In the genomic region with DNA sequence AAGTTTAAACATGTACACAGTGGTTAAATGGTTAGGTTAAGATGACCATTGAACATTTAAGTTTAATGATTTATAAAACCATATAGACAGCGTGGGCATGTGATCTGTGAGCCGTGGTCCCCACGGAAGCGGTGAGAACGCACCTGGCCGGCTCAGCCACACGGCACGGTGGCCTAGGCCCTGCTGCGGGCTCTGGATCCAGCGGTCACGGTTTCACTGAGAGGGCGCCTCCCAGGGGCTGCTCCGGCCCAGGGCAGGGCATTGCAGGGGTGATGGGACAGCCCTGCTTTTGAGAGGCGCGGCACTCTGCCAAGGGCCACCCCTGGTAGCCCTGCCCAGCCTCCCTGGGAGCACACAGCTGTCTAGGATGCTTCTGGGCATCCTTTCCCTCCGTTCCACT, we compare ENCODE assay signal across 21 cellular contexts.
"Had no signal": no experiment of that assay in that cellular context is flagged by ENCODE, and none has a peak within 500 bp of the region (broad histone marks: within the 10 kb centered on the region; RNA-seq: fewer than 3 reads in every experiment).

No MANE protein-coding gene starts in this region.

- H3K9ac ChIP-seq: KMS-11, SK-N-SH had no signal

- H3K36me3 Mint-ChIP-seq: activated naive CD8-positive, alpha-beta T cell; brain had no signal

- H3K27ac Mint-ChIP-seq: activated CD8-positive, alpha-beta T cell treated with anti-CD3 and anti-CD28 coated beads for 36 hours; activated naive CD4-positive, alpha-beta T cell treated with anti-CD3 and anti-CD28 coated beads for 36 hours; activated naive CD8-positive, alpha-beta T cell; activated T-cell treated with anti-CD3 and anti-CD28 coated beads, Interleukin-2, amount 50 U/mL, for 72 hours; activated T-helper 2 cell treated with anti-CD3 and anti-CD28 coated beads, Interferon-gamma antibody, Interleukin-2, Interleukin-4, amounts not matched to agents 10 μg/mL and 5 μg/mL and 100 μg/mL, durations not matched to agents 14 hours and 24 hours and 36 hours; brain had no signal

- H3K4me2 ChIP-seq: KMS-11, SK-N-SH had no signal

- H3K4me3 Mint-ChIP-seq: activated CD8-positive, alpha-beta T cell treated with anti-CD3 and anti-CD28 coated beads for 36 hours; activated naive CD4-positive, alpha-beta T cell treated with anti-CD3 and anti-CD28 coated beads for 36 hours; activated naive CD8-positive, alpha-beta T cell; activated T-cell treated with anti-CD3 and anti-CD28 coated beads, Interleukin-2, amount 50 U/mL, for 72 hours; brain; central memory CD8-positive, alpha-beta T cell had no signal

- H3K9me3 Mint-ChIP-seq: activated naive CD4-positive, alpha-beta T cell treated with anti-CD3 and anti-CD28 coated beads for 36 hours; activated T-helper 2 cell treated with anti-CD3 and anti-CD28 coated beads, Interferon-gamma antibody, Interleukin-2, Interleukin-4, amounts not matched to agents 10 μg/mL and 5 μg/mL and 100 μg/mL, durations not matched to agents 14 hours and 24 hours and 36 hours; central memory CD8-positive, alpha-beta T cell had no signal

- DNase-seq: activated CD4-positive, alpha-beta T cell treated with anti-CD3 and anti-CD28 coated beads for 4 hours; activated CD8-positive, alpha-beta memory T cell treated with anti-CD3 and anti-CD28 coated beads, Interleukin-2, amount 50 U/mL, for 4 hours; activated CD8-positive, alpha-beta T cell treated with anti-CD3 and anti-CD28 coated beads for 36 hours; activated naive CD4-positive, alpha-beta T cell treated with anti-CD3 and anti-CD28 coated beads for 36 hours; activated T-cell treated with anti-CD3 and anti-CD28 coated beads, Interleukin-2, amount 50 U/mL, for 72 hours; amygdala; NCI-H1092; NCI-H1417; NCI-H2107; NCI-H510A treated with DMSO at 0.1 percent for 48 hours; RPMI8226; SK-N-SH; T-helper 1 cell had no signal

- H3K27me3 Mint-ChIP-seq: activated CD8-positive, alpha-beta T cell treated with anti-CD3 and anti-CD28 coated beads for 36 hours; activated naive CD8-positive, alpha-beta T cell; central memory CD8-positive, alpha-beta T cell had no signal

- H3K27ac ChIP-seq: KMS-11, VCaP had no signal

- H3K9me3 ChIP-seq: SK-N-SH had no signal

- ATAC-seq: activated CD4-positive, CD25-positive, alpha-beta regulatory T cell treated with anti-CD3 and anti-CD28 coated beads, Interleukin-2, amount 50 U/mL, for 24 hours; activated CD8-positive, alpha-beta T cell treated with anti-CD3 and anti-CD28 coated beads for 36 hours; activated T-cell treated with anti-CD3 and anti-CD28 coated beads, Interleukin-2, amount 50 U/mL, for 72 hours; Right ventricle myocardium inferior had no signal

- H3K4me1 Mint-ChIP-seq: central memory CD8-positive, alpha-beta T cell had no signal
